29 cellular contexts compared by ENCODE assay signal in the genomic region with DNA sequence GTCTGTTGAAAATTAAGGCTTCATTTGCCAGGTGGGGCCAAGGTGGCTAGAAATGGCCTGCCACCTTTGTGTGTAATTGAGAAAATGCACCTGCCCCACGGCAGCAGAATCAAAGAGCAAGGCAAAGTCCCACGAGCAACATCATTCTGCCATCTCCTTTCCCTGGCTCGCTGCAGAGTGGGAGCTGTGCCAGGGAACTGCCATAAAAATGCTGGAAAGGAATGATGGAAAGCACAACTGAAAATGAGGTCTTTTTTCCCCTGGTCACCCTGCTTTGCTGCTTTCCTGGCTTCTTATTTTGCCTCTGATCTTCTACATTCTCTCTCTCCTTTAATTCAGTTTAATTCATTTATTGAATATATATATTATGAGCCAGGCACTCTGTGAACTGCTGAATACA. TPM values are rescaled to one million over a fixed set of nuclear protein-coding genes. Genes with fewer than 3 reads are reported as not detected.
DNase-seq lines count a peak whose midpoint lies in the region; ATAC-seq, FAIRE-seq and TF ChIP-seq lines count a peak whose summit lies in the region.
"Had no signal": no experiment of that assay in that cellular context is flagged by ENCODE, and none has a peak within 500 bp of the region (broad histone marks: within the 10 kb centered on the region; RNA-seq: fewer than 3 reads in every experiment).

No MANE protein-coding gene starts in this region.

- no peaks in the 10 kb centered on the region for H4K20me1 ChIP-seq in hepatocyte (ENCODE audit: insufficient read depth, poor library complexity, severe bottlenecking)

- no peaks in the 10 kb centered on the region for H3K36me3 Mint-ChIP-seq in activated T-cell treated with anti-CD3 and anti-CD28 coated beads, Interleukin-2, amount 50 U/mL, for 4 hours (ENCODE audit: insufficient read depth)
- H3K36me3 Mint-ChIP-seq: activated naive CD4-positive, alpha-beta T cell treated with anti-CD3 and anti-CD28 coated beads, Interleukin-2, amount 50 U/mL, for 72 hours had no signal

- H3K9me3 ChIP-seq in small intestine (ENCODE audit: control insufficient read depth, low read depth) (no peaks in the 10 kb centered on the region), hepatocyte (ENCODE audit: low read depth) (no peaks in the 10 kb centered on the region), aorta (ENCODE audit: control insufficient read depth, low read length) (no peaks in the 10 kb centered on the region)
- H3K9me3 ChIP-seq: gastroesophageal sphincter, lower lobe of right lung, mucosa of descending colon, upper lobe of left lung had no signal

- H3K79me2 ChIP-seq in hepatocyte, result no peaks in the 10 kb centered on the region

- no peak for TF ChIP-seq CTCF in hepatocyte (IDR thresholded peaks at IDR 0.05; ENCODE audit: poor library complexity)

- H3K4me3 Mint-ChIP-seq in activated T-cell treated with anti-CD3 and anti-CD28 coated beads, Interleukin-2, amount 50 U/mL, for 4 hours, result no peak overlapping the region
- H3K4me3 Mint-ChIP-seq: activated CD8-positive, alpha-beta T cell treated with anti-CD3 and anti-CD28 coated beads, Interleukin-2, amount 10 ng/mL, durations not matched to agents 7 days and 5 days; nephron progenitor cell had no signal

- H3K4me1 ChIP-seq in small intestine (ENCODE audit: control insufficient read depth in 2 of 2, insufficient read depth in 1 of 2, low read depth in 1 of 2, low read length in 1 of 2) (no peaks in the 10 kb centered on the region), hepatocyte (ENCODE audit: insufficient read depth) (no peaks in the 10 kb centered on the region), aorta (ENCODE audit: control insufficient read depth in 1 of 2, insufficient read depth in 2 of 2, low read length in 2 of 2) (peaks cover 0 to 4% of the 10 kb centered on the region in 2 donors)

- intact Hi-C loops in aorta (cut with DNase I), result no loop called here

- H3K4me1 Mint-ChIP-seq in activated T-cell treated with anti-CD3 and anti-CD28 coated beads, Interleukin-2, amount 50 U/mL, for 4 hours (ENCODE audit: low read depth), result peaks cover under 1% of the 10 kb centered on the region

- no peak for FAIRE-seq in small intestine (lab: Jason Lieb, UNC)
- FAIRE-seq: bronchial epithelial cell, RCC 7860 had no signal

- ATAC-seq in SK-N-SH treated with all-trans-retinoic acid at 6 μM for 48 hours, result peak; percentile 27; the same call in 2 of the 3 replicates
- ATAC-seq in activated T-cell treated with anti-CD3 and anti-CD28 coated beads, Interleukin-2, amount 50 U/mL, for 4 hours, result no peak
- no peak for ATAC-seq in aorta (ENCODE audit: low FRiP score)
- ATAC-seq: activated CD8-positive, alpha-beta T cell treated with anti-CD3 and anti-CD28 coated beads, Interleukin-2, amount 10 ng/mL, durations not matched to agents 7 days and 5 days; activated naive CD4-positive, alpha-beta T cell treated with anti-CD3 and anti-CD28 coated beads, Interleukin-2, amount 50 U/mL, for 72 hours; gastroesophageal sphincter had no signal

- H3K27me3 Mint-ChIP-seq in activated T-cell treated with anti-CD3 and anti-CD28 coated beads, Interleukin-2, amount 50 U/mL, for 4 hours (ENCODE audit: low read depth), result peaks cover 26% of the 10 kb centered on the region

- H3K27me3 ChIP-seq in small intestine (ENCODE audit: control insufficient read depth in 2 of 2, insufficient read depth in 2 of 2, low read length in 2 of 2) (peaks cover 0 to 5% of the 10 kb centered on the region in 2 donors), hepatocyte (peaks cover 24% of the 10 kb centered on the region), aorta (ENCODE audit: control insufficient read depth in 1 of 2, insufficient read depth in 2 of 2, low read length in 1 of 2) (no peaks in the 10 kb centered on the region)
- H3K27me3 ChIP-seq: upper lobe of left lung had no signal

- H3K4me3 ChIP-seq in small intestine (ENCODE audit: low read depth in 1 of 2, low read length in 2 of 2) (no peak overlapping the region), hepatocyte (no peak overlapping the region), aorta (ENCODE audit: low read length in 2 of 2) (no peak overlapping the region)
- H3K4me3 ChIP-seq: gastroesophageal sphincter, lower lobe of right lung, mucosa of descending colon, upper lobe of left lung had no signal

- 10 to 48% (median 36%) methylated on average over 3 of the region's 3 CpGs for WGBS in small intestine, 3 donors
- 63% methylated on average over 3 of the region's 3 CpGs for WGBS in hepatocyte (ENCODE audit: low lambda C conversion rate, missing lambda C conversion rate)
- WGBS in aorta, 2 donors, result 2 to 5% methylated on average over 3 of the region's 3 CpGs

- DNase-seq in DMS 273 (lab: John Stamatoyannopoulos, UW; ENCODE audit: unreplicated experiment) (peak; percentile 60), DMS 273 treated with DMSO at 0.1 percent for 48 hours (lab: John Stamatoyannopoulos, UW) (no peak), NCI-H1694 treated with DMSO at 0.1 percent for 48 hours (lab: John Stamatoyannopoulos, UW) (peak; percentile 68), small intestine (peak; percentile 29), hepatocyte (ENCODE audit: low spot score) (no peak), aorta (no peak)
- DNase-seq in activated T-cell treated with anti-CD3 and anti-CD28 coated beads, Interleukin-2, amount 50 U/mL, for 4 hours, result no peak
- DNase-seq: activated CD4-positive, alpha-beta T cell treated with anti-CD3 and anti-CD28 coated beads for 4 hours; activated CD8-positive, alpha-beta T cell treated with anti-CD3 and anti-CD28 coated beads, Interleukin-2, amount 10 ng/mL, durations not matched to agents 7 days and 5 days; Calu3; effector CD4-positive, alpha-beta T cell; GOT3; KG1; kidney glomerular epithelial cell; lower lobe of right lung; NCI-H1417 treated with DMSO at 0.1 percent for 48 hours; nephron progenitor cell; SHP77 treated with DMSO at 0.1 percent for 48 hours; stimulated activated naive CD4-positive, alpha-beta T cell had no signal

- H3K36me3 ChIP-seq in small intestine (ENCODE audit: control insufficient read depth in 2 of 2, insufficient read depth in 2 of 2, low read length in 2 of 2) (no peaks in the 10 kb centered on the region), hepatocyte (replicated peaks; ENCODE audit: insufficient read depth, low read depth) (no peaks in the 10 kb centered on the region), aorta (ENCODE audit: control insufficient read depth in 1 of 2, insufficient read depth in 2 of 2, low read length in 1 of 2) (no peaks in the 10 kb centered on the region)
- H3K36me3 ChIP-seq: gastroesophageal sphincter, lower lobe of right lung, upper lobe of left lung had no signal

- H2AFZ ChIP-seq in hepatocyte, result no peak overlapping the region

- no peak overlapping the region for H3K27ac ChIP-seq in small intestine (ENCODE audit: low read depth in 1 of 2, low read length in 1 of 2)
- no peak overlapping the region for H3K27ac ChIP-seq in hepatocyte
- H3K27ac ChIP-seq in aorta (ENCODE audit: low read depth in 1 of 2, low read length in 2 of 2), result no peak overlapping the region
- H3K27ac ChIP-seq: 22Rv1, gastroesophageal sphincter, lower lobe of right lung, upper lobe of left lung had no signal

- H3K9me3 Mint-ChIP-seq in activated T-cell treated with anti-CD3 and anti-CD28 coated beads, Interleukin-2, amount 50 U/mL, for 4 hours, result no peaks in the 10 kb centered on the region
- H3K9me3 Mint-ChIP-seq: activated naive CD4-positive, alpha-beta T cell treated with anti-CD3 and anti-CD28 coated beads, Interleukin-2, amount 50 U/mL, for 72 hours; activated T-helper 2 cell treated with anti-CD3 and anti-CD28 coated beads, Interferon-gamma antibody, Interleukin-2, Interleukin-4, amounts not matched to agents 10 μg/mL and 5 μg/mL and 100 μg/mL, durations not matched to agents 14 hours and 24 hours and 36 hours had no signal

- no peak overlapping the region for H3K4me2 ChIP-seq in hepatocyte

- no peaks in the 10 kb centered on the region for H3K9me2 ChIP-seq in hepatocyte (replicated peaks; ENCODE audit: insufficient read depth)

TF ChIP-seq in SK-N-SH treated with all-trans-retinoic acid at 6 μM for 48 hours, 23 proteins besides CTCF, POLR2A, EP300 and RAD21 (continues in another document):
- TF ChIP-seq PPARA (CRISPR knock-in tag; IDR thresholded peaks at IDR 0.05; ENCODE audit: borderline replicate concordance) (no peak), ZNF565 (CRISPR knock-in tag; conservative IDR thresholded peaks at IDR 0.05; ENCODE audit: low read depth) (no peak), CSDC2 (CRISPR knock-in tag; IDR thresholded peaks at IDR 0.05) (no peak), SNAI2 (CRISPR knock-in tag; IDR thresholded peaks at IDR 0.05) (no peak), ISL1 (CRISPR knock-in tag; IDR thresholded peaks at IDR 0.05) (no peak), ZC3H10 (CRISPR knock-in tag; IDR thresholded peaks at IDR 0.05) (no peak), ZNF70 (CRISPR knock-in tag; IDR thresholded peaks at IDR 0.05) (no peak), ZFP3 (CRISPR knock-in tag; IDR thresholded peaks at IDR 0.05) (no peak), OSR1 (CRISPR knock-in tag; IDR thresholded peaks at IDR 0.05) (no peak)
- TF ChIP-seq, protein P1, sequence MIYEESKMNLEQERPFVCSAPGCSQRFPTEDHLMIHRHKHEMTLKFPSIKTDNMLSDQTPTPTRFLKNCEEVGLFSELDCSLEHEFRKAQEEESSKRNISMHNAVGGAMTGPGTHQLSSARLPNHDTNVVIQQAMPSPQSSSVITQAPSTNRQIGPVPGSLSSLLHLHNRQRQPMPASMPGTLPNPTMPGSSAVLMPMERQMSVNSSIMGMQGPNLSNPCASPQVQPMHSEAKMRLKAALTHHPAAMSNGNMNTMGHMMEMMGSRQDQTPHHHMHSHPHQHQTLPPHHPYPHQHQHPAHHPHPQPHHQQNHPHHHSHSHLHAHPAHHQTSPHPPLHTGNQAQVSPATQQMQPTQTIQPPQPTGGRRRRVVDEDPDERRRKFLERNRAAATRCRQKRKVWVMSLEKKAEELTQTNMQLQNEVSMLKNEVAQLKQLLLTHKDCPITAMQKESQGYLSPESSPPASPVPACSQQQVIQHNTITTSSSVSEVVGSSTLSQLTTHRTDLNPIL (CRISPR knock-in tag; IDR thresholded peaks at IDR 0.05; ENCODE audit: low read depth), result no peak

RNA-seq across cellular contexts. Expression of a gene that starts 5.5 kb away (rescaled TPM):
- polyA plus RNA-seq in small intestine (1 to 10 TPM in 2 of 3 donors, under 1 TPM in 1; 0.54 to 2.4 (median 1.3) TPM), hepatocyte (2.9 and 3.9 TPM in 2 replicates), aorta (10 to 100 TPM in 1 of 2 donors, 1 to 10 TPM in 1; 8.0 to 39.0 TPM)
- 1 to 10 TPM; 1.3 to 2.0 (median 1.5) TPM for total RNA-seq in activated T-cell treated with anti-CD3 and anti-CD28 coated beads, Interleukin-2, amount 50 U/mL, for 4 hours
- total RNA-seq in hepatocyte (1.2 and 2.2 TPM in 2 replicates), aorta (10 to 100 TPM; 31.9 to 82.6 TPM)
- total RNA-seq: activated CD8-positive, alpha-beta T cell treated with anti-CD3 and anti-CD28 coated beads, Interleukin-2, amount 10 ng/mL, durations not matched to agents 7 days and 5 days; activated T-helper 2 cell treated with anti-CD3 and anti-CD28 coated beads, Interferon-gamma antibody, Interleukin-2, Interleukin-4, amounts not matched to agents 10 μg/mL and 5 μg/mL and 100 μg/mL, durations not matched to agents 14 hours and 24 hours and 36 hours; bronchial epithelial cell; Calu3; MCF 10A had no signal

RNA-seq across cellular contexts. Expression of a gene that starts 40.3 kb away (rescaled TPM):
- polyA plus RNA-seq in small intestine, result 1 to 10 TPM in 2 of 3 donors, under 1 TPM in 1; 0.89 to 1.8 (median 1.6) TPM
- total RNA-seq in activated T-cell treated with anti-CD3 and anti-CD28 coated beads, Interleukin-2, amount 50 U/mL, for 4 hours, result under 1 TPM; 0.05 to 0.37 (median 0.13) TPM
- total RNA-seq in hepatocyte, result 0.97 and 1.1 TPM in 2 replicates
- 4.4 and 9.3 TPM in 2 replicates for polyA plus RNA-seq in hepatocyte
- 1 to 10 TPM; 3.5 to 4.8 TPM for total RNA-seq in aorta
- polyA plus RNA-seq in aorta, result 1 to 10 TPM in 1 of 2 donors, under 1 TPM in 1; 0.97 to 2.6 TPM
- total RNA-seq: activated CD8-positive, alpha-beta T cell treated with anti-CD3 and anti-CD28 coated beads, Interleukin-2, amount 10 ng/mL, durations not matched to agents 7 days and 5 days; activated T-helper 2 cell treated with anti-CD3 and anti-CD28 coated beads, Interferon-gamma antibody, Interleukin-2, Interleukin-4, amounts not matched to agents 10 μg/mL and 5 μg/mL and 100 μg/mL, durations not matched to agents 14 hours and 24 hours and 36 hours had no signal

Comparison
In these comparisons a context has a peak if more than half of its experiments do, and no peak if none do; other contexts are left out.
1. DNase-seq: peak in DMS 273 (single experiment), NCI-H1694 treated with DMSO at 0.1 percent for 48 hours (single experiment) and small intestine (single experiment); none in DMS 273 treated with DMSO at 0.1 percent for 48 hours (single experiment), activated T-cell treated with anti-CD3 and anti-CD28 coated beads, Interleukin-2, amount 50 U/mL, for 4 hours (single experiment), hepatocyte (single experiment) and aorta (0 of 2).
2. RNA of a gene that starts 5.5 kb away (total RNA-seq): 31.9 to 82.6 TPM in aorta; 1.3 to 2.0 TPM in activated T-cell treated with anti-CD3 and anti-CD28 coated beads, Interleukin-2, amount 50 U/mL, for 4 hours and 1.2 to 2.2 TPM in hepatocyte; every median in the first group is over 10 times any median in the second.